In the genomic region with DNA sequence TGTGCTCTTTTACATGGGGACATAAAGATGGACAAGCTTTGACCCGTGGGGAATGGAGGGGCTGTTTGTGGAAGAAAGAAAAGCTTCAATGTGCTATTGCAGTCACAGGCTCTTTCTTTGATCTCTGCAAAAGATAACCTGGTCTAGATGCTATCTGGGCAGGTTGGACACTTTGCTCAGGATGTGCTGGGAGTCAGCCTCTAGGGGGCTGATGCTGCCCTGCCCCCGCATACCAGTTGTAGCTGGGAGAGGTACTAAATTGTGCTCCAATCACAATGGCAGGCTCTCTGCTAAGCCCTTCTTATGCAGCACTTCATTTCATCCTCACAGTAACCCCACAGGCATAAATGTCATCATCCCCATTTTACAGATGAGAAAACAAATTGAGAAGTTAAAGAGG, we compare ENCODE assay signal across 16 cellular contexts.
DNase-seq lines count a peak whose midpoint lies in the region; ATAC-seq and TF ChIP-seq lines count a peak whose summit lies in the region.
"Had no signal": no experiment of that assay in that cellular context is flagged by ENCODE, and none has a peak within 500 bp of the region (broad histone marks: within the 10 kb centered on the region; RNA-seq: fewer than 3 reads in every experiment).

No MANE protein-coding gene starts in this region.

- H3K36me3 Mint-ChIP-seq in type B pancreatic cell, result no peaks in the 10 kb centered on the region
- no peaks in the 10 kb centered on the region for H3K36me3 Mint-ChIP-seq in T-helper 2 cell treated with Interferon-gamma antibody and Interleukin-4, amounts not matched to agents 5 μg/mL and 100 μg/mL, for 36 hours (ENCODE audit: low read depth)

- POLR2A ChIA-PET in OCI-LY7 (lab: Charles Lee), result interaction anchor here (0.5 kb wide), 1 partner anchor 19 kb away, joined by 3 read pairs; no protein-coding TSS in a partner anchor

- DNase-seq in GM13977 (ENCODE audit: low spot score) (no peak), OCI-LY7 (ENCODE audit: low spot score) (no peak), fibroblast of the aortic adventitia (ENCODE audit: low read depth) (no peak), type B pancreatic cell (ENCODE audit: extremely low spot score, unreplicated experiment) (no peak), NCI-H2029 treated with DMSO at 0.1 percent for 48 hours (lab: John Stamatoyannopoulos, UW) (no peak)
- DNase-seq in T-helper 2 cell treated with Interferon-gamma antibody and Interleukin-4, amounts not matched to agents 5 μg/mL and 100 μg/mL, for 36 hours (ENCODE audit: low spot score), result no peak
- DNase-seq: activated CD4-positive, alpha-beta T cell treated with anti-CD3 and anti-CD28 coated beads, Interleukin-2, amount 10 ng/mL, durations not matched to agents 24 days and 14 days; activated T-cell treated with anti-CD3 and anti-CD28 coated beads, Interleukin-2, amount 50 U/mL, for 1 hour; CD4-positive, alpha-beta T cell; GDM1; kidney glomerular epithelial cell; NCI-H1092; stimulated activated naive CD8-positive, alpha-beta T cell treated with anti-CD3 and anti-CD28 coated beads, Interleukin-15, Interleukin-2, amounts not matched to agents 100 U/mL and 50 U/mL, for 24 hours had no signal

- in situ Hi-C loops in GM13977 (cut with MboI; ENCODE audit: low pct_unique_long_range_greater_than_20kb, low sequenced_read_pairs, unreplicated experiment), result no loop called here

- H3K4me3 Mint-ChIP-seq in type B pancreatic cell, result no peak overlapping the region
- no peak overlapping the region for H3K4me3 Mint-ChIP-seq in T-helper 2 cell treated with Interferon-gamma antibody and Interleukin-4, amounts not matched to agents 5 μg/mL and 100 μg/mL, for 36 hours
- H3K4me3 Mint-ChIP-seq: activated CD4-positive, alpha-beta T cell treated with anti-CD3 and anti-CD28 coated beads, Interleukin-2, amount 10 ng/mL, durations not matched to agents 24 days and 14 days; CD4-positive, alpha-beta T cell had no signal

- H2AFZ ChIP-seq in OCI-LY7 (ENCODE audit: low read length), result no peak overlapping the region

- H3K9me3 ChIP-seq in OCI-LY7 (ENCODE audit: low read length), result no peaks in the 10 kb centered on the region
- H3K9me3 ChIP-seq: mucosa of descending colon, SJSA1 had no signal

- no peaks in the 10 kb centered on the region for H3K9me2 ChIP-seq in OCI-LY7 (ENCODE audit: insufficient read depth, low read length)

- no peak overlapping the region for H3K27ac Mint-ChIP-seq in type B pancreatic cell
- H3K27ac Mint-ChIP-seq in T-helper 2 cell treated with Interferon-gamma antibody and Interleukin-4, amounts not matched to agents 5 μg/mL and 100 μg/mL, for 36 hours, result no peak overlapping the region
- H3K27ac Mint-ChIP-seq: activated CD4-positive, alpha-beta T cell treated with anti-CD3 and anti-CD28 coated beads, Interleukin-2, amount 10 ng/mL, durations not matched to agents 24 days and 14 days; CD4-positive, alpha-beta T cell had no signal

- H3K4me3 ChIP-seq in OCI-LY7 (ENCODE audit: low read depth, low read length, poor library complexity, severe bottlenecking) (no peak overlapping the region), fibroblast of the aortic adventitia (ENCODE audit: low read depth, low read length) (no peak overlapping the region)
- H3K4me3 ChIP-seq: mucosa of descending colon, SJSA1 had no signal

- H4K20me1 ChIP-seq in OCI-LY7 (ENCODE audit: insufficient read depth, low read length), result no peaks in the 10 kb centered on the region

- no peak overlapping the region for H3K4me2 ChIP-seq in OCI-LY7 (ENCODE audit: low read length)

- no peak overlapping the region for H3K27ac ChIP-seq in OCI-LY7 (ENCODE audit: low read depth, low read length, poor library complexity, severe bottlenecking)
- H3K27ac ChIP-seq: SJSA1 had no signal

- H3K4me1 ChIP-seq in OCI-LY7 (ENCODE audit: insufficient read depth, low read length, poor library complexity, severe bottlenecking), result no peaks in the 10 kb centered on the region
- H3K4me1 ChIP-seq: SJSA1 had no signal

- no TSS peak for BruUV-seq in OCI-LY7 (replicated peaks; lab: Mats Ljungman, UMichigan)

- H3K4me1 Mint-ChIP-seq in type B pancreatic cell (ENCODE audit: unreplicated experiment), result no peaks in the 10 kb centered on the region
- no peaks in the 10 kb centered on the region for H3K4me1 Mint-ChIP-seq in T-helper 2 cell treated with Interferon-gamma antibody and Interleukin-4, amounts not matched to agents 5 μg/mL and 100 μg/mL, for 36 hours (ENCODE audit: low read depth)
- H3K4me1 Mint-ChIP-seq: activated CD4-positive, alpha-beta T cell treated with anti-CD3 and anti-CD28 coated beads, Interleukin-2, amount 10 ng/mL, durations not matched to agents 24 days and 14 days had no signal

- H3K27me3 Mint-ChIP-seq in type B pancreatic cell, result peaks cover 33% of the 10 kb centered on the region
- H3K27me3 Mint-ChIP-seq in T-helper 2 cell treated with Interferon-gamma antibody and Interleukin-4, amounts not matched to agents 5 μg/mL and 100 μg/mL, for 36 hours (ENCODE audit: low read depth), result peaks cover 11% of the 10 kb centered on the region

- no peaks in the 10 kb centered on the region for H3K36me3 ChIP-seq in OCI-LY7 (ENCODE audit: insufficient read depth, low read length)
- H3K36me3 ChIP-seq: SJSA1 had no signal

- intact Hi-C loops in OCI-LY7 (cut with micrococcal nuclease; ENCODE audit: unreplicated experiment), result no loop called here

- H3K9me3 Mint-ChIP-seq in type B pancreatic cell, result no peaks in the 10 kb centered on the region
- H3K9me3 Mint-ChIP-seq in T-helper 2 cell treated with Interferon-gamma antibody and Interleukin-4, amounts not matched to agents 5 μg/mL and 100 μg/mL, for 36 hours, result no peaks in the 10 kb centered on the region
- H3K9me3 Mint-ChIP-seq: activated CD4-positive, alpha-beta T cell treated with anti-CD3 and anti-CD28 coated beads, Interleukin-2, amount 10 ng/mL, durations not matched to agents 24 days and 14 days; CD4-positive, alpha-beta T cell had no signal

- TF ChIP-seq CTCF in GM13977 (IDR thresholded peaks at IDR 0.05; ENCODE audit: extremely low read depth, insufficient read depth, missing control alignments) (peak; percentile 7), OCI-LY7 (conservative IDR thresholded peaks at IDR 0.05; ENCODE audit: low read length) (peak; percentile 52), fibroblast of the aortic adventitia (IDR thresholded peaks at IDR 0.05; ENCODE audit: insufficient read depth, low read length) (peak; percentile 15), type B pancreatic cell (conservative IDR thresholded peaks at IDR 0.05) (peak; percentile 30)

- H3K79me2 ChIP-seq in OCI-LY7 (ENCODE audit: insufficient read depth, low read depth, low read length), result no peaks in the 10 kb centered on the region

- CTCF ChIA-PET in OCI-LY7 (lab: Charles Lee; ENCODE audit: unreplicated experiment), result interaction anchor here (1.1 kb wide), 1 partner anchor 29 kb away, joined by 3 read pairs; no protein-coding TSS in a partner anchor

- ATAC-seq in HG03520 (IDR thresholded peaks at IDR 0.05; ENCODE audit: unreplicated experiment), result no peak
